In the genomic region with DNA sequence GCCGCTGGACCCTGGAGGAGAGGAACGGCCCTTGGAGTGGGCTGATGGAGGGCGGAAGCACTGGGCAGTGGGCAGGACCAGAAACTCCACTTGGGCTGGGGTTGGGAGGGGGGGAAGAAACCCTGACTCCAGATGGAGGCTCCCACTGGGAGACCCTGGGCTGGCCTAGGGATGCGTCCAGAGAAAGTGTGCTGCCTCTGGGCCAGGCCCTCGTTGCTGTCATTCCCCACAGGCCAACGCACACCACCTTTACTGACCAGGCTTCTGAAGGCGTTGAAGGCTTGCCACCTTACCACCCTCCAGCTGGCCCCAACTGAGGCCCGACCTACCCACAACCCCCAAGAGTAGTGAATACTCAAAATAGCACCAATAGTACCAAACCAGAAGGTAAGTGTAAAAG, we compare ENCODE assay signal across 29 cellular contexts. TPM values are rescaled to one million over a fixed set of nuclear protein-coding genes. Genes with fewer than 3 reads are reported as not detected.
"Had no signal": no experiment of that assay in that cellular context is flagged by ENCODE, and none has a peak within 500 bp of the region (broad histone marks: within the 10 kb centered on the region; RNA-seq: fewer than 3 reads in every experiment).

No MANE protein-coding gene starts in this region.

- H3K27ac ChIP-seq: coronary artery, esophagus squamous epithelium, heart right ventricle, lower lobe of right lung, neutrophil, parathyroid adenoma, prostate gland, right atrium auricular region, sigmoid colon, stomach, thyroid gland, vagina had no signal

- H3K9me3 ChIP-seq: esophagus squamous epithelium, heart right ventricle, lower lobe of right lung, neutrophil, prostate gland, right atrium auricular region, sigmoid colon, stomach, thyroid gland, vagina had no signal

- DNase-seq: dermis blood vessel endothelial cell; effector memory CD8-positive, alpha-beta T cell; erythroblast; esophagus squamous epithelium; foreskin melanocyte; glutamatergic neuron; heart right ventricle; hippocampal formation; immature natural killer cell; islet precursor cell; left ventricle myocardium superior; lower lobe of right lung; sigmoid colon; stimulated activated CD4-positive, alpha-beta T cell treated with anti-CD3 and anti-CD28 coated beads, Interleukin-2, amount 100 ng/mL, for 24 hours; stimulated activated CD4-positive, alpha-beta T cell treated with anti-CD3 and anti-CD28 coated beads, Interleukin-4, amount 100 ng/mL, for 24 hours; stimulated activated naive CD4-positive, alpha-beta T cell treated with Interleukin-2 at 50 U/mL for 16 hours; stomach; thyroid gland; trophoblast cell had no signal

- H3K9ac ChIP-seq: parathyroid adenoma had no signal

- FAIRE-seq: endometrium had no signal

- ATAC-seq: effector memory CD8-positive, alpha-beta T cell; heart right ventricle; left ventricle myocardium superior; lower lobe of right lung; naive thymus-derived CD8-positive, alpha-beta T cell; stimulated activated effector memory CD8-positive, alpha-beta T cell treated with anti-CD3 and anti-CD28 coated beads, Interleukin-12 subunit alpha, Interleukin-12 subunit beta, amount 100 ng/mL, for 72 hours had no signal

- H3K27ac Mint-ChIP-seq: effector memory CD8-positive, alpha-beta T cell; stimulated activated effector memory CD8-positive, alpha-beta T cell treated with anti-CD3 and anti-CD28 coated beads, Interleukin-12 subunit alpha, Interleukin-12 subunit beta, amount 100 ng/mL, for 72 hours had no signal

- H3K79me2 ChIP-seq: parathyroid adenoma had no signal

- H3K4me1 ChIP-seq: esophagus squamous epithelium, lower lobe of right lung, parathyroid adenoma, prostate gland, right atrium auricular region, sigmoid colon, thyroid gland, vagina had no signal

- H3K4me3 Mint-ChIP-seq: effector memory CD8-positive, alpha-beta T cell; immature natural killer cell; stimulated activated effector memory CD8-positive, alpha-beta T cell treated with anti-CD3 and anti-CD28 coated beads, Interleukin-12 subunit alpha, Interleukin-12 subunit beta, amount 100 ng/mL, for 72 hours had no signal

- H3K9me3 Mint-ChIP-seq: effector memory CD8-positive, alpha-beta T cell; immature natural killer cell; naive thymus-derived CD8-positive, alpha-beta T cell; stimulated activated effector memory CD8-positive, alpha-beta T cell treated with anti-CD3 and anti-CD28 coated beads, Interleukin-12 subunit alpha, Interleukin-12 subunit beta, amount 100 ng/mL, for 72 hours had no signal

- H3K4me3 ChIP-seq: coronary artery, esophagus squamous epithelium, heart right ventricle, lower lobe of right lung, prostate gland, right atrium auricular region, sigmoid colon, stomach, thyroid gland, vagina had no signal

- H3K27me3 ChIP-seq: right atrium auricular region, thyroid gland, vagina had no signal

- H2AFZ ChIP-seq: parathyroid adenoma had no signal

- H3K27me3 Mint-ChIP-seq: effector memory CD8-positive, alpha-beta T cell had no signal

RNA-seq across cellular contexts. Expression of gene ITPKA, which starts 8.4 kb away (rescaled TPM):
- total RNA-seq: naive thymus-derived CD8-positive, alpha-beta T cell; skeletal muscle tissue; vagina had no signal
- polyA plus RNA-seq: immature natural killer cell; naive thymus-derived CD8-positive, alpha-beta T cell had no signal

RNA-seq across cellular contexts. Expression of gene LTK, which starts 28.4 kb away (rescaled TPM):
- total RNA-seq: dermis blood vessel endothelial cell had no signal
- polyA plus RNA-seq: naive thymus-derived CD8-positive, alpha-beta T cell had no signal
